ENCODE assay signal across 8 cellular contexts in genomic region chr19:40603719-40604646, GRCh38. TPM values are rescaled to one million over a fixed set of nuclear protein-coding genes. Genes with fewer than 3 reads are reported as not detected.
A peak's percentile ranks its signal among the peaks of the same experiment; 100 is the strongest.
DNase-seq lines count a peak whose midpoint lies in the region; ATAC-seq and TF ChIP-seq lines count a peak whose summit lies in the region.

No MANE protein-coding gene starts in this region.

- no peak for TF ChIP-seq POLR2A in IMR-90 (IDR thresholded peaks at IDR 0.05; ENCODE audit: low read depth, low read length)

- peaks cover 20% of the 10 kb centered on the region for H3K4me1 ChIP-seq in IMR-90 (ENCODE audit: control insufficient read depth, insufficient read depth, low read length)
- peaks cover 41% of the 10 kb centered on the region for H3K4me1 ChIP-seq in PC-9 (replicated peaks; ENCODE audit: insufficient read depth)
- H3K4me1 ChIP-seq in esophagus (ENCODE audit: control insufficient read depth in 2 of 2, insufficient read depth in 2 of 2, low read length in 1 of 2): peaks cover 7 to 36% of the 10 kb centered on the region in 2 donors
- H3K4me1 ChIP-seq in mucosa of stomach (ENCODE audit: control insufficient read depth, insufficient read depth, low read length): peaks cover 78% of the 10 kb centered on the region

- CTCF ChIA-PET in IMR-90 (lab: Yijun Ruan, JAX): interaction anchor here (0.6 to 2.7 kb wide), 6 partner anchors 11 to 259 kb away, joined by 3 to 34 read pairs (median 4); no protein-coding TSS in a partner anchor
- CTCF ChIA-PET in PC-9 (lab: Charles Lee): interaction anchor here (0.6 to 2.7 kb wide), 7 partner anchors 11 to 541 kb away, joined by 3 to 19 read pairs (median 9); partner anchors contain the start of gene BLVRB

- H4K5ac ChIP-seq in IMR-90 (ENCODE audit: low read depth, low read length): no peak overlapping the region

- H3K27ac Mint-ChIP-seq in activated T-cell treated with anti-CD3 and anti-CD28 coated beads, Interleukin-2, amount 50 U/mL, for 24 hours: peak overlapping the region; percentile 86

- intact Hi-C loops in IMR-90 (cut with micrococcal nuclease) (loop anchor here (1.0 kb wide), 2 partner anchors 10 to 29 kb away; no protein-coding TSS in a partner anchor), PC-9 (cut with micrococcal nuclease; ENCODE audit: unreplicated experiment) (loop anchor here (1.0 to 2.0 kb wide), 3 partner anchors 10 to 139 kb away; partner anchors contain the start of gene BLVRB)

- no peak overlapping the region for H2BK120ac ChIP-seq in IMR-90 (ENCODE audit: low read depth, low read length)

- peak overlapping the region; percentile 67 for H2AK5ac ChIP-seq in IMR-90 (ENCODE audit: low read depth, low read length)

- peak overlapping the region; percentile 98 for H2AK9ac ChIP-seq in IMR-90 (replicated peaks; ENCODE audit: low read depth, low read length, poor library complexity)

- H4K8ac ChIP-seq in IMR-90 (ENCODE audit: low read depth in 2 of 2, low read length in 2 of 2): peak overlapping the region; percentile 3 to 46; a peak in 2 of 4 replicates

- H3K4me2 ChIP-seq in IMR-90 (ENCODE audit: low read depth, low read length) (peak overlapping the region; percentile 71), PC-9 (peak overlapping the region; percentile 99)

- no peaks in the 10 kb centered on the region for H3K27me3 ChIP-seq in IMR-90 (ENCODE audit: control insufficient read depth, insufficient read depth, low read length)
- peaks cover 26% of the 10 kb centered on the region for H3K27me3 ChIP-seq in PC-9 (ENCODE audit: insufficient read depth, low read depth)
- H3K27me3 ChIP-seq in esophagus (ENCODE audit: control insufficient read depth in 1 of 2, insufficient read depth in 2 of 2, low read length in 2 of 2): no peaks in the 10 kb centered on the region
- H3K27me3 ChIP-seq in mucosa of stomach (ENCODE audit: control insufficient read depth, insufficient read depth, low read length): peaks cover 26% of the 10 kb centered on the region

- no peak for TF ChIP-seq CTCF in IMR-90 (conservative IDR thresholded peaks at IDR 0.05; ENCODE audit: low read depth, low read length)
- TF ChIP-seq CTCF in PC-9 (conservative IDR thresholded peaks at IDR 0.05): no peak

- H3K4me3 ChIP-seq in IMR-90 (ENCODE audit: insufficient read depth, low read depth, low read length) (peak overlapping the region; percentile 22), PC-9 (peak overlapping the region; percentile 63; the same call in 1 of the 2 replicates), esophagus (ENCODE audit: low read depth in 1 of 2, low read length in 2 of 2) (peak overlapping the region; percentile 30 to 40), mucosa of stomach (ENCODE audit: low read length) (no peak overlapping the region)

- H3K56ac ChIP-seq in IMR-90 (ENCODE audit: extremely low read depth, insufficient read depth, low read length): peak overlapping the region; percentile 93; the same call in 1 of the 2 replicates

- peaks cover 72% of the 10 kb centered on the region for H3K4me1 Mint-ChIP-seq in activated T-cell treated with anti-CD3 and anti-CD28 coated beads, Interleukin-2, amount 50 U/mL, for 24 hours (ENCODE audit: low read depth)

- no peaks in the 10 kb centered on the region for H3K9me2 ChIP-seq in PC-9 (ENCODE audit: insufficient read depth)

- no TSS peak for BruUV-seq in IMR-90 (replicated peaks; lab: Mats Ljungman, UMichigan)
- BruUV-seq in PC-9 (replicated peaks; lab: Mats Ljungman, UMichigan): no TSS peak

- H2BK5ac ChIP-seq in IMR-90 (ENCODE audit: low read depth, low read length, poor library complexity, severe bottlenecking): peak overlapping the region; percentile 79

- H4K20me1 ChIP-seq in IMR-90 (ENCODE audit: insufficient read depth, low read length) (peaks cover 4% of the 10 kb centered on the region; the same call in 1 of the 2 replicates), PC-9 (ENCODE audit: insufficient read depth) (no peaks in the 10 kb centered on the region)

- H3K9me3 ChIP-seq in IMR-90 (ENCODE audit: control insufficient read depth, insufficient read depth, low read length) (no peaks in the 10 kb centered on the region), PC-9 (ENCODE audit: insufficient read depth, low read depth) (no peaks in the 10 kb centered on the region), esophagus (ENCODE audit: control insufficient read depth in 2 of 2, insufficient read depth in 1 of 2, low read depth in 1 of 2, low read length in 1 of 2) (peaks cover 0 to 2% of the 10 kb centered on the region in 2 donors), mucosa of stomach (ENCODE audit: control insufficient read depth, low read length) (no peaks in the 10 kb centered on the region)

- TF ChIP-seq RAD21 in IMR-90 (IDR thresholded peaks at IDR 0.05; ENCODE audit: low read length): no peak

- H3K9ac ChIP-seq in IMR-90 (ENCODE audit: low read depth, low read length) (no peak overlapping the region), mucosa of stomach (ENCODE audit: low read length) (peak overlapping the region; percentile 56)

- no peak overlapping the region for H4K91ac ChIP-seq in IMR-90 (ENCODE audit: insufficient read depth, low read depth, low read length)

- peak overlapping the region; percentile 96 for H3K27ac ChIP-seq in IMR-90 (ENCODE audit: insufficient read depth, low read length)
- no peak overlapping the region for H3K27ac ChIP-seq in PC-9
- H3K27ac ChIP-seq in esophagus (ENCODE audit: low read depth in 2 of 2, low read length in 1 of 2): peak overlapping the region; percentile 96 to 99

- no peak overlapping the region for H3K14ac ChIP-seq in IMR-90 (replicated peaks; ENCODE audit: low read depth, low read length)

- dilution Hi-C loops in IMR-90 (cut with HindIII; ENCODE audit: low sequenced_read_pairs, unreplicated experiment): no loop called here

- no peak overlapping the region; the same call in 2 of the 3 replicates for H2BK15ac ChIP-seq in IMR-90 (ENCODE audit: low read depth, low read length)

- H3K4me3 Mint-ChIP-seq in activated T-cell treated with anti-CD3 and anti-CD28 coated beads, Interleukin-2, amount 50 U/mL, for 24 hours: peak overlapping the region; percentile 76

- H3K9me3 Mint-ChIP-seq in activated T-cell treated with anti-CD3 and anti-CD28 coated beads, Interleukin-2, amount 50 U/mL, for 24 hours: no peaks in the 10 kb centered on the region

- peak; percentile 60 for ATAC-seq in GM21526 (IDR thresholded peaks at IDR 0.05; ENCODE audit: low FRiP score, unreplicated experiment)
- peak; percentile 85 for ATAC-seq in IMR-90 (ENCODE audit: low read depth)

- no peak overlapping the region; the same call in 1 of the 2 replicates for H3K18ac ChIP-seq in IMR-90 (ENCODE audit: low read depth, low read length)

- H3K4ac ChIP-seq in IMR-90 (ENCODE audit: low read depth, low read length): peak overlapping the region; percentile 80

- no peak overlapping the region for H3K23ac ChIP-seq in IMR-90 (ENCODE audit: low read depth, low read length)

- H3K36me3 ChIP-seq in IMR-90 (ENCODE audit: control insufficient read depth, insufficient read depth, low read length) (peaks cover 13% of the 10 kb centered on the region; the same call in 1 of the 2 replicates), PC-9 (ENCODE audit: low read depth) (no peaks in the 10 kb centered on the region), esophagus (ENCODE audit: control insufficient read depth in 2 of 2, insufficient read depth in 2 of 2, low read length in 1 of 2) (no peaks in the 10 kb centered on the region), mucosa of stomach (ENCODE audit: control insufficient read depth, insufficient read depth, low read length) (no peaks in the 10 kb centered on the region)

- peak overlapping the region; percentile 90 for H2AFZ ChIP-seq in IMR-90 (replicated peaks; ENCODE audit: low read length, poor library complexity)
- H2AFZ ChIP-seq in PC-9: peak overlapping the region; percentile 50; the same call in 1 of the 2 replicates

- no peak overlapping the region; the same call in 1 of the 2 replicates for H2BK20ac ChIP-seq in IMR-90 (ENCODE audit: low read depth, low read length)

- H3K36me3 Mint-ChIP-seq in activated T-cell treated with anti-CD3 and anti-CD28 coated beads, Interleukin-2, amount 50 U/mL, for 24 hours (ENCODE audit: low read depth): no peaks in the 10 kb centered on the region

- H3K9me1 ChIP-seq in IMR-90 (ENCODE audit: insufficient read depth, low read length): peaks cover 16% of the 10 kb centered on the region

- peaks cover 32% of the 10 kb centered on the region; the same call in 1 of the 2 replicates for H3F3A ChIP-seq in PC-9 (ENCODE audit: insufficient read depth, low read depth)

- POLR2A ChIA-PET in IMR-90 (lab: Charles Lee; ENCODE audit: unreplicated experiment) (interaction anchor here (0.6 to 2.2 kb wide), 4 partner anchors 11 to 42 kb away, joined by 3 to 16 read pairs (median 9); no protein-coding TSS in a partner anchor), PC-9 (lab: Charles Lee; ENCODE audit: unreplicated experiment) (interaction anchor here (0.6 to 1.0 kb wide), 7 partner anchors 9 to 1197 kb away, joined by 3 to 12 read pairs (median 3); partner anchors contain the start of gene ZFP36)

- DNase-seq in Caki2 (ENCODE audit: low read depth): peak; percentile 100
- peak; percentile 92 for DNase-seq in IMR-90
- peak; percentile 94 to 100 for DNase-seq in PC-9
- peak; percentile 96 for DNase-seq in activated T-cell treated with anti-CD3 and anti-CD28 coated beads, Interleukin-2, amount 50 U/mL, for 24 hours
- DNase-seq in stimulated activated CD8-positive, alpha-beta memory T cell treated with anti-CD3 and anti-CD28 coated beads, Interleukin-4, amount 100 ng/mL, for 48 hours: peak; percentile 98

- no peaks in the 10 kb centered on the region for H3K79me2 ChIP-seq in PC-9 (ENCODE audit: low read depth)

- peaks cover 25% of the 10 kb centered on the region for H3K27me3 Mint-ChIP-seq in activated T-cell treated with anti-CD3 and anti-CD28 coated beads, Interleukin-2, amount 50 U/mL, for 24 hours

- in situ Hi-C loops in Caki2 (cut with HindIII; ENCODE audit: low pct_unique_long_range_greater_than_20kb, low sequenced_read_pairs) (no loop called here), IMR-90 (cut with MboI; ENCODE audit: low sequenced_read_pairs) (loop anchor here (10.0 kb wide), 1 partner anchor 299 kb away; no protein-coding TSS in a partner anchor)

- 10% methylated on average over 28 of the region's 51 CpGs; no CpG with 5 or more reads in 1 of the 2 experiments for WGBS in IMR-90 (ENCODE audit: extremely low coverage in 2 of 2, insufficient read length in 1 of 2), 2 experiments
- 2% methylated on average over 45 to 51 of the region's 51 CpGs for WGBS in esophagus, 2 donors

- H3K79me1 ChIP-seq in IMR-90 (ENCODE audit: low read depth in 1 of 2, low read length in 2 of 2): peaks cover 0 to 24% of the 10 kb centered on the region in 2 experiments; a peak in 3 of 4 replicates

RNA-seq across cellular contexts. Expression of gene LTBP4, which starts 2.8 kb away (rescaled TPM):
- total RNA-seq in Caki2 (2014; rRNA removed; shearing (Covaris generic); ENCODE audit: low replicate concordance): 47.7 and 129 TPM in 2 replicates
- total RNA-seq in IMR-90 (2012; rRNA removed): 4.4 and 14.7 TPM in 2 replicates
- polyA plus RNA-seq in IMR-90 (2012; rRNA removed): 61.6 and 70.3 TPM in 2 replicates
- 121 and 133 TPM in 2 replicates for polyA plus RNA-seq in IMR-90 (2012; cell fraction: cytosol; rRNA removed)
- 202 and 477 TPM in 2 replicates for polyA plus RNA-seq in IMR-90 (2012; cell fraction: nucleus; rRNA removed; ENCODE audit: low replicate concordance)
- total RNA-seq in PC-9 (2021): 163 and 203 TPM in 2 replicates
- polyA plus RNA-seq in esophagus: 100 to 1,000 TPM in 1 of 2 donors, 10 to 100 TPM in 1; 69.9 to 117 TPM

RNA-seq across cellular contexts. Expression of gene SHKBP1, which starts 27.3 kb away (rescaled TPM):
- total RNA-seq in Caki2 (2014; rRNA removed; shearing (Covaris generic); ENCODE audit: low replicate concordance): 92.6 and 137 TPM in 2 replicates
- total RNA-seq in IMR-90 (2012; rRNA removed): 15.6 and 16.1 TPM in 2 replicates
- 94.0 and 108 TPM in 2 replicates for polyA plus RNA-seq in IMR-90 (2012; rRNA removed)
- 70.5 and 114 TPM in 2 replicates for polyA plus RNA-seq in IMR-90 (2012; cell fraction: cytosol; rRNA removed)
- polyA plus RNA-seq in IMR-90 (2012; cell fraction: nucleus; rRNA removed; ENCODE audit: low replicate concordance): 124 and 239 TPM in 2 replicates
- 90.1 and 93.7 TPM in 2 replicates for total RNA-seq in PC-9 (2021)
- 10 to 100 TPM; 47.9 to 53.6 TPM for polyA plus RNA-seq in esophagus
